29 cellular contexts compared by ENCODE assay signal in genomic region chr3:141204343-141204742, GRCh38.
"Had no signal": no experiment of that assay in that cellular context is flagged by ENCODE, and none has a peak within 500 bp of the region (broad histone marks: within the 10 kb centered on the region; RNA-seq: fewer than 3 reads in every experiment).

No MANE protein-coding gene starts in this region.

- H3K4me2 ChIP-seq: hepatocyte, neural progenitor cell, smooth muscle cell had no signal

- H3K9me3 ChIP-seq: gastrocnemius medialis, heart left ventricle, ovary, thoracic aorta, tibial nerve, upper lobe of right lung, uterus had no signal

- H3K4me1 ChIP-seq: gastrocnemius medialis, heart left ventricle, tibial nerve, upper lobe of right lung, uterus had no signal

- ATAC-seq: gastrocnemius medialis; heart left ventricle; left lobe of liver; naive thymus-derived CD4-positive, alpha-beta T cell; sciatic nerve; upper lobe of right lung had no signal

- H3K4me3 ChIP-seq: coronary artery, gastrocnemius medialis, heart left ventricle, hepatocyte, lung, neural progenitor cell, ovary, smooth muscle cell, thoracic aorta, tibial nerve, upper lobe of right lung, uterus had no signal

- DNase-seq: dermis blood vessel endothelial cell; effector memory CD4-positive, alpha-beta T cell; erythroblast; gastrocnemius medialis; heart left ventricle; kidney; mesenchymal stem cell; naive thymus-derived CD4-positive, alpha-beta T cell; occipital lobe; ovary; posterior cingulate gyrus; stimulated activated CD4-positive, alpha-beta T cell treated with anti-CD3 and anti-CD28 coated beads, Interleukin-12 subunit alpha, Interleukin-12 subunit beta, amount 100 ng/mL, for 4 hours; stimulated activated CD4-positive, alpha-beta T cell treated with anti-CD3 and anti-CD28 coated beads, Interleukin-1b, Interleukin-23, amount 100 ng/mL, for 48 hours; stimulated activated CD4-positive, alpha-beta T cell treated with anti-CD3 and anti-CD28 coated beads, Interleukin-4, amount 100 ng/mL, for 1 hour; stimulated activated CD8-positive, alpha-beta memory T cell treated with anti-CD3 and anti-CD28 coated beads, Interleukin-4, amount 100 ng/mL, for 48 hours; stimulated activated naive CD4-positive, alpha-beta T cell treated with Interleukin-2 at 50 U/mL for 16 hours; upper lobe of right lung; uterus had no signal

- H3K36me3 Mint-ChIP-seq: mesothelial cell of epicardium; naive thymus-derived CD4-positive, alpha-beta T cell; neural progenitor cell had no signal

- H3K27ac Mint-ChIP-seq: mesothelial cell of epicardium, nephron, neural progenitor cell had no signal

- H3K27me3 ChIP-seq: gastrocnemius medialis, heart left ventricle, hepatocyte, neural progenitor cell, ovary, tibial nerve, upper lobe of right lung, uterus had no signal

- H3K9ac ChIP-seq: neural progenitor cell had no signal

- H3K9me3 Mint-ChIP-seq: mesothelial cell of epicardium; naive thymus-derived CD4-positive, alpha-beta T cell; nephron; neural progenitor cell had no signal

- H3K4me3 Mint-ChIP-seq: mesothelial cell of epicardium; naive thymus-derived CD4-positive, alpha-beta T cell; nephron; neural progenitor cell had no signal

- H3K36me3 ChIP-seq: gastrocnemius medialis, heart left ventricle, neural progenitor cell, ovary, thoracic aorta, tibial nerve, upper lobe of right lung, uterus had no signal

- H3K4me1 Mint-ChIP-seq: naive thymus-derived CD4-positive, alpha-beta T cell had no signal

- H2AFZ ChIP-seq: hepatocyte, neural progenitor cell had no signal

- H3K27ac ChIP-seq: coronary artery, gastrocnemius medialis, heart left ventricle, hepatocyte, neural progenitor cell, ovary, thoracic aorta, tibial nerve, upper lobe of right lung, uterus had no signal
